8 cellular contexts compared by ENCODE assay signal in genomic region chr19:53511933-53512374, GRCh38. TPM values are rescaled to one million over a fixed set of nuclear protein-coding genes. Genes with fewer than 3 reads are reported as not detected.
DNase-seq lines count a peak whose midpoint lies in the region; ATAC-seq and TF ChIP-seq lines count a peak whose summit lies in the region.

No MANE protein-coding gene starts in this region.

- DNase-seq in AML-193 (lab: John Stamatoyannopoulos, UW) = peak; percentile 63 to 71
- peak; percentile 5 for DNase-seq in HCEC 1CT
- peak; percentile 19 for DNase-seq in T follicular helper cell (ENCODE audit: low read depth)
- peak; percentile 83 for DNase-seq in iPS-NIHi11 (ENCODE audit: low spot score)
- DNase-seq in stimulated activated CD4-positive, alpha-beta T cell treated with anti-CD3 and anti-CD28 coated beads, Interleukin-2, amount 100 ng/mL, for 24 hours = peak; percentile 50 to 58
- DNase-seq in posterior vena cava (ENCODE audit: low spot score) = no peak

- ATAC-seq in HG02981 (IDR thresholded peaks at IDR 0.05; ENCODE audit: unreplicated experiment) = no peak

- no peak overlapping the region for H3K4me3 Mint-ChIP-seq in brain

- peaks cover 3% of the 10 kb centered on the region for H3K4me1 Mint-ChIP-seq in brain

- H3K9me3 Mint-ChIP-seq in brain = no peaks in the 10 kb centered on the region

- no peak overlapping the region for H3K27ac Mint-ChIP-seq in brain

- intact Hi-C loops in posterior vena cava (cut with DNase I) = no loop called here

- H3K36me3 Mint-ChIP-seq in brain = no peaks in the 10 kb centered on the region

- peaks cover 14% of the 10 kb centered on the region for H3K27me3 Mint-ChIP-seq in brain

- TF ChIP-seq CTCF in brain (conservative IDR thresholded peaks at IDR 0.05) = peak; percentile 61 to 64

RNA-seq across cellular contexts. Expression of gene ZNF331, which starts 26.0 kb away (rescaled TPM):
- polyA plus RNA-seq in brain (ENCODE audit: insufficient read depth, low read depth, low replicate concordance) = 6.3 TPM
- total RNA-seq in posterior vena cava = 10 to 100 TPM; 21.5 to 45.7 TPM

RNA-seq across cellular contexts. Expression of gene ZNF813, which starts 44.4 kb away (rescaled TPM):
- polyA plus RNA-seq in brain (ENCODE audit: insufficient read depth, low read depth, low replicate concordance) = 0.53 TPM
- 1 to 10 TPM; 2.5 to 2.9 TPM for total RNA-seq in posterior vena cava
